Comparison of ENCODE assay signal across 8 cellular contexts in the genomic region with DNA sequence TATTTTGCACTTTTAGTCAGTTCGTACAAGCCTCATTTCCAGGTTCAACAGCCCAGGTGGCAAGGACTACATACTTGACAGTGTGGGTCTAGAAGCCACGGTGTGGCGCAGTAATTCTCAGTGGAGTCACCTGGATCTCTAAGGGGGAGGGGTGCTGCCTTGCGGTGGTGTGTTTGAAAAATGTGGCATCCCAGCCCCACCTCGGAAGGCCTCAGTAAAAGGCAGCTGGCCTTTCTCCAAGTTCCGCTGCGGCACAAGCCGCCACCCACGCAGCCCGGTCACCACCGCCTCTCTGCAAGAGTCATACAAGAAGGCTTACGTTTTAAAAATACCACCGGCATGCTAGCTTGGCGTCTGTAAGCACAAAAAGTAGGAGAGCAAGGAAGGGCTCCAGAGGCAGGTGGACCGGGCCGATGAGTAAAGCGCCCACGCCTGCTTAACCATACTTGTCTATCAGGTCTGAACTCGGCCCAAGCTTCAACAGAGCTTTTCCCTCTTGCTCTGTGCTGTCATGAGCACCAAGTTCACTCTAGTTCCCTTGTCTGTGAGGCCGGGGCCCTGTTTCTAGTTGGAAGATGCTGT. TPM values are rescaled to one million over a fixed set of nuclear protein-coding genes. Genes with fewer than 3 reads are reported as not detected.
DNase-seq lines count a peak whose midpoint lies in the region; ATAC-seq, FAIRE-seq and TF ChIP-seq lines count a peak whose summit lies in the region.

No MANE protein-coding gene starts in this region.

- intact Hi-C loops in body of pancreas (cut with DNase I), result no loop called here

- H3K4me3 ChIP-seq in DOHH2 (ENCODE audit: low read length) (peak overlapping the region; percentile 66), body of pancreas (no peak overlapping the region), liver (ENCODE audit: low read depth in 1 of 3, low read length in 3 of 3) (peak overlapping the region in 1 of 3 donors; percentile 19)
- peak overlapping the region; percentile 33 for H3K4me3 ChIP-seq in Jurkat, Clone E6-1 (ENCODE audit: low read length)

- no peaks in the 10 kb centered on the region for H3K9me2 ChIP-seq in DOHH2 (replicated peaks; ENCODE audit: control insufficient read depth, low read length)

- H4K20me1 ChIP-seq in DOHH2 (ENCODE audit: control insufficient read depth, insufficient read depth, low read depth, low read length), result peaks cover 3% of the 10 kb centered on the region; the same call in 1 of the 2 replicates

- TF ChIP-seq CTCF in DOHH2 (IDR thresholded peaks at IDR 0.05; ENCODE audit: low read depth, low read length, poor library complexity, severe bottlenecking), result peak; percentile 54
- TF ChIP-seq CTCF in body of pancreas (IDR thresholded peaks at IDR 0.05), result peak in 6 of 7 experiments; percentile 23 to 59 (median 47)
- no peak for TF ChIP-seq CTCF in liver (IDR thresholded peaks at IDR 0.05; ENCODE audit: low read depth, low read length, missing input control)
- TF ChIP-seq CTCF in D721Med (IDR thresholded peaks at IDR 0.05; ENCODE audit: insufficient read depth, missing control alignments), result no peak

- FAIRE-seq in D721Med (lab: Jason Lieb, UNC), result no peak

- WGBS in body of pancreas, 2 donors, result 4 to 20% methylated on average over 16 to 20 of the region's 20 CpGs
- 8% methylated on average over 20 of the region's 20 CpGs for WGBS in liver

- H3K9me3 ChIP-seq in DOHH2 (ENCODE audit: control insufficient read depth, insufficient read depth, low read length) (no peaks in the 10 kb centered on the region), body of pancreas (no peaks in the 10 kb centered on the region), liver (ENCODE audit: control insufficient read depth in 4 of 4, low read length in 3 of 4) (no peaks in the 10 kb centered on the region)

- ATAC-seq in GM21717 (IDR thresholded peaks at IDR 0.05; ENCODE audit: unreplicated experiment), result peak; percentile 52
- peak; percentile 88 for ATAC-seq in body of pancreas

- peak; percentile 97 for DNase-seq in Jurkat, Clone E6-1 (ENCODE audit: low read depth, low spot score)
- DNase-seq in UCSD-AML1 (lab: John Stamatoyannopoulos, UW; ENCODE audit: unreplicated experiment), result peak; percentile 82
- DNase-seq in body of pancreas, result peak; percentile 77 to 88 (median 86)
- DNase-seq in stimulated activated CD8-positive, alpha-beta memory T cell treated with anti-CD3 and anti-CD28 coated beads, Interleukin-12 subunit alpha, Interleukin-12 subunit beta, amount 100 ng/mL, for 4 hours (ENCODE audit: low read depth), result peak; percentile 75
- DNase-seq in D721Med (ENCODE audit: insufficient read length, low spot score), result no peak

- peak; percentile 62 to 69 for TF ChIP-seq RAD21 in liver (IDR thresholded peaks at IDR 0.05)

- H3K4me2 ChIP-seq in DOHH2 (ENCODE audit: low read length), result peak overlapping the region; percentile 76

- H3K27ac ChIP-seq in DOHH2 (ENCODE audit: low read depth, low read length) (peak overlapping the region; percentile 68), body of pancreas (peak overlapping the region; percentile 43 to 80 (median 75)), liver (ENCODE audit: low read depth in 1 of 2, low read length in 2 of 2) (peak overlapping the region; percentile 80 to 84)

- peaks cover 8% of the 10 kb centered on the region for H3F3A ChIP-seq in DOHH2 (ENCODE audit: control insufficient read depth, insufficient read depth)

- H3K4me1 ChIP-seq in DOHH2 (ENCODE audit: control insufficient read depth, low read length), result peaks cover 75% of the 10 kb centered on the region
- peaks cover 40% of the 10 kb centered on the region for H3K4me1 ChIP-seq in body of pancreas
- H3K4me1 ChIP-seq in liver (ENCODE audit: control insufficient read depth in 4 of 4, insufficient read depth in 4 of 4, low read length in 3 of 4), result peaks cover 30 to 67% (median 57%) of the 10 kb centered on the region in 4 donors

- H3K27me3 ChIP-seq in DOHH2 (ENCODE audit: control insufficient read depth, low read length) (no peaks in the 10 kb centered on the region), body of pancreas (no peaks in the 10 kb centered on the region), liver (ENCODE audit: control insufficient read depth in 4 of 4, insufficient read depth in 4 of 4, low read length in 3 of 4) (no peaks in the 10 kb centered on the region)

- H3K9ac ChIP-seq in liver (ENCODE audit: low read depth in 1 of 2, low read length in 2 of 2), result peak overlapping the region in 1 of 2 donors; percentile 36

- H3K36me3 ChIP-seq in DOHH2 (ENCODE audit: control insufficient read depth, low read length) (no peaks in the 10 kb centered on the region), body of pancreas (replicated peaks in 1 of 2; ENCODE audit: insufficient read depth in 1 of 2, low read depth in 2 of 2) (no peaks in the 10 kb centered on the region), liver (ENCODE audit: control insufficient read depth in 4 of 4, insufficient read depth in 3 of 4, low read depth in 1 of 4, low read length in 3 of 4) (no peaks in the 10 kb centered on the region)

- TF ChIP-seq POLR2A in body of pancreas (IDR thresholded peaks at IDR 0.05), result peak in 1 of 3 donors; percentile 29

- peaks cover 39% of the 10 kb centered on the region for H3K79me2 ChIP-seq in DOHH2 (ENCODE audit: control insufficient read depth, low read length)

TF ChIP-seq in liver, 16 proteins besides CTCF, POLR2A, EP300 and RAD21:
- TF ChIP-seq TAF1 (conservative IDR thresholded peaks at IDR 0.05), result no peak
- TF ChIP-seq ATF3 (IDR thresholded peaks at IDR 0.05), result no peak
- peak; percentile 30 to 54 for TF ChIP-seq HNF4A (conservative IDR thresholded peaks at IDR 0.05)
- TF ChIP-seq REST (IDR thresholded peaks at IDR 0.05), result no peak
- TF ChIP-seq, protein P1, sequence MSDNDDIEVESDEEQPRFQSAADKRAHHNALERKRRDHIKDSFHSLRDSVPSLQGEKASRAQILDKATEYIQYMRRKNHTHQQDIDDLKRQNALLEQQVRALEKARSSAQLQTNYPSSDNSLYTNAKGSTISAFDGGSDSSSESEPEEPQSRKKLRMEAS (IDR thresholded peaks at IDR 0.05), result peak; percentile 52
- TF ChIP-seq YY1 (IDR thresholded peaks at IDR 0.05), result peak; percentile 35
- TF ChIP-seq EGR1 (IDR thresholded peaks at IDR 0.05; ENCODE audit: low read depth in 2 of 2), result peak; percentile 95 to 98
- TF ChIP-seq NR2F2 (IDR thresholded peaks at IDR 0.05), result no peak
- TF ChIP-seq FOXA2 (IDR thresholded peaks at IDR 0.05), result no peak
- no peak for TF ChIP-seq GABPA (IDR thresholded peaks at IDR 0.05 in 1 of 2, conservative IDR thresholded peaks at IDR 0.05 in 1 of 2)
- no peak for TF ChIP-seq HNF4G (IDR thresholded peaks at IDR 0.05)
- TF ChIP-seq, protein P2, sequence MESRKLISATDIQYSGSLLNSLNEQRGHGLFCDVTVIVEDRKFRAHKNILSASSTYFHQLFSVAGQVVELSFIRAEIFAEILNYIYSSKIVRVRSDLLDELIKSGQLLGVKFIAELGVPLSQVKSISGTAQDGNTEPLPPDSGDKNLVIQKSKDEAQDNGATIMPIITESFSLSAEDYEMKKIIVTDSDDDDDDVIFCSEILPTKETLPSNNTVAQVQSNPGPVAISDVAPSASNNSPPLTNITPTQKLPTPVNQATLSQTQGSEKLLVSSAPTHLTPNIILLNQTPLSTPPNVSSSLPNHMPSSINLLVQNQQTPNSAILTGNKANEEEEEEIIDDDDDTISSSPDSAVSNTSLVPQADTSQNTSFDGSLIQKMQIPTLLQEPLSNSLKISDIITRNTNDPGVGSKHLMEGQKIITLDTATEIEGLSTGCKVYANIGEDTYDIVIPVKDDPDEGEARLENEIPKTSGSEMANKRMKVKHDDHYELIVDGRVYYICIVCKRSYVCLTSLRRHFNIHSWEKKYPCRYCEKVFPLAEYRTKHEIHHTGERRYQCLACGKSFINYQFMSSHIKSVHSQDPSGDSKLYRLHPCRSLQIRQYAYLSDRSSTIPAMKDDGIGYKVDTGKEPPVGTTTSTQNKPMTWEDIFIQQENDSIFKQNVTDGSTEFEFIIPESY (IDR thresholded peaks at IDR 0.05), result peak; percentile 7
- TF ChIP-seq JUND (IDR thresholded peaks at IDR 0.05), result no peak
- peak; percentile 54 for TF ChIP-seq SP1 (IDR thresholded peaks at IDR 0.05)
- peak; percentile 79 to 87 for TF ChIP-seq RXRA (IDR thresholded peaks at IDR 0.05)
- TF ChIP-seq FOXA1 (IDR thresholded peaks at IDR 0.05), result no peak

RNA-seq across cellular contexts. Expression of gene SPRED2, which starts 49.5 kb away (rescaled TPM):
- 18.3 TPM for polyA plus RNA-seq in Jurkat, Clone E6-1 (2012; ENCODE audit: insufficient read depth, insufficient read length)
- total RNA-seq in body of pancreas (10 to 100 TPM; 16.1 to 16.2 TPM), liver (1 to 10 TPM; 6.9 to 7.5 TPM)
- 1 to 10 TPM; 6.7 to 7.3 TPM for polyA plus RNA-seq in liver

Comparison
In these comparisons a context has a peak if more than half of its experiments do, and no peak if none do; other contexts are left out.
1. H3K4me3 ChIP-seq: peak in DOHH2 (single experiment) and Jurkat, Clone E6-1 (single experiment); none in body of pancreas (0 of 2).
2. CTCF ChIP-seq: peak in DOHH2 (single experiment) and body of pancreas (6 of 7); none in liver (single experiment) and D721Med (single experiment).
3. Peak in every context shown above with its lines, with median percentiles within 50 percentile points of each other: H3K27ac ChIP-seq.